In genomic region chr12:115362319-115362976, GRCh38 we compare ENCODE assay signal across 1 cellular context.
TF ChIP-seq lines count a peak whose summit lies in the region.

No MANE protein-coding gene starts in this region.

TF ChIP-seq in SK-N-SH treated with all-trans-retinoic acid at 6 μM for 48 hours, 23 proteins besides CTCF, POLR2A, EP300 and RAD21 (continued from another document):
- TF ChIP-seq TSHZ2 (CRISPR knock-in tag; IDR thresholded peaks at IDR 0.05) (peak; percentile 74; the same call in 1 of the 2 replicates), ISL1 (CRISPR knock-in tag; IDR thresholded peaks at IDR 0.05) (peak; percentile 13; the same call in 1 of the 2 replicates)
